22 cellular contexts compared by ENCODE assay signal in the genomic region with DNA sequence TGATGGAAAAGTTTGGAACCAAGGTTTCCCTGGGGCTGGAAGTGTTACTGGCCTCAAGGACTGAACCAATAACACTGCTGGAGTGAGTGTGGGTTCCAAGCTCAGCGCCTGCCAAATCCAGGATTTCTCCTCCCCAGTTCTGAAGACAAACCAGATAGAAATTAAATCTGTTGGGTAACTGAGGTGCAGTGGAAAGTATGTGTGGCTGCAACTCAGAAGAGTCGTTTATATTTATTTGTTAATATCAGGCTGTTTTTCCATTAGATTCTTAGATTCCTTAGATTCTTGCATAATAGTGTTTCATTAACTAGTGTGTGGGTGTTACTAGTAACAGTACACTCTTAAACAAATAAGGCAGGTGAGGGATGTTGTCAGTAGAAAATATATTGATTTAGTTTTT.
A peak's percentile ranks its signal among the peaks of the same experiment; 100 is the strongest.
DNase-seq lines count a peak whose midpoint lies in the region; ATAC-seq, FAIRE-seq and TF ChIP-seq lines count a peak whose summit lies in the region.
"Had no signal": no experiment of that assay in that cellular context is flagged by ENCODE, and none has a peak within 500 bp of the region (broad histone marks: within the 10 kb centered on the region; RNA-seq: fewer than 3 reads in every experiment).

No MANE protein-coding gene starts in this region.

- H3K9me3 Mint-ChIP-seq in immature natural killer cell: no peaks in the 10 kb centered on the region
- H3K9me3 Mint-ChIP-seq: activated B cell treated with CpG ODN at 0.5 μM for 24 hours; activated naive CD8-positive, alpha-beta T cell treated with anti-CD3 and anti-CD28 coated beads, Interleukin-2, amount 50 U/mL, for 24 hours; activated T-helper 1 cell treated with anti-CD3 and anti-CD28 coated beads, Interleukin-12 subunit alpha, Interleukin-12 subunit beta, Interleukin-2, Interleukin-4 antibody, amounts not matched to agents 30 ng/mL and 10 ng/mL and 1 ng/mL, durations not matched to agents 14 hours and 24 hours and 36 hours; endodermal cell had no signal

- 42 to 51% methylated on average over 2 of the region's 2 CpGs for WGBS in pancreas, 2 donors

- H3K36me3 Mint-ChIP-seq in immature natural killer cell: no peaks in the 10 kb centered on the region

- POLR2A ChIA-PET in BJ (lab: Charles Lee): no interaction called here

- DNase-seq in BJ (ENCODE audit: low read depth) (no peak), astrocyte of the hippocampus (ENCODE audit: low read depth, low spot score) (peak; percentile 67), left ventricle myocardium superior (peak; percentile 69), pancreas (no peak), foreskin keratinocyte (no peak), immature natural killer cell (no peak), G401 (ENCODE audit: low spot score) (no peak), NCI-H2227 treated with DMSO at 0.1 percent for 48 hours (lab: John Stamatoyannopoulos, UW) (no peak)
- DNase-seq: ACHN; activated B cell treated with CpG ODN at 0.5 μM for 24 hours; activated CD8-positive, alpha-beta T cell treated with anti-CD3 and anti-CD28 coated beads, Interleukin-2, amount 10 ng/mL, durations not matched to agents 7 days and 5 days; activated naive CD8-positive, alpha-beta T cell treated with anti-CD3 and anti-CD28 coated beads, Interleukin-2, amount 50 U/mL, for 24 hours; cerebellar nuclear complex; endodermal cell; MM.1S; NCI-H2081; NCI-H524; SJCRH30; stomach had no signal

- H3K36me3 ChIP-seq in BJ (ENCODE audit: control insufficient read depth, insufficient read depth, low read length) (no peaks in the 10 kb centered on the region), pancreas (no peaks in the 10 kb centered on the region)
- H3K36me3 ChIP-seq: SJCRH30, stomach, vagina had no signal

- peaks cover 8 to 11% of the 10 kb centered on the region in 2 donors for H3K4me1 Mint-ChIP-seq in immature natural killer cell
- H3K4me1 Mint-ChIP-seq: activated B cell treated with CpG ODN at 0.5 μM for 24 hours, endodermal cell had no signal

- CTCF ChIA-PET in BJ (lab: Yijun Ruan, JAX): no interaction called here

- no peak overlapping the region for H3K4me3 ChIP-seq in BJ (ENCODE audit: low read depth, low read length)
- no peak overlapping the region for H3K4me3 ChIP-seq in pancreas
- H3K4me3 ChIP-seq: SJCRH30, stomach, vagina had no signal

- no peaks in the 10 kb centered on the region for H3K27me3 ChIP-seq in BJ (ENCODE audit: control insufficient read depth, insufficient read depth, low read length)
- H3K27me3 ChIP-seq in pancreas: no peaks in the 10 kb centered on the region
- peaks cover 5% of the 10 kb centered on the region for H3K27me3 ChIP-seq in foreskin keratinocyte
- H3K27me3 ChIP-seq: SJCRH30, stomach, vagina had no signal

- intact Hi-C loops in left ventricle myocardium superior (cut with micrococcal nuclease) (no loop called here), pancreas (cut with DNase I) (no loop called here)

- H3K9me3 ChIP-seq in pancreas: no peaks in the 10 kb centered on the region
- H3K9me3 ChIP-seq: SJCRH30, stomach, vagina had no signal

- in situ Hi-C loops in G401 (cut with HindIII; ENCODE audit: low sequenced_read_pairs): no loop called here

- no peak overlapping the region for H3K4me3 Mint-ChIP-seq in immature natural killer cell
- H3K4me3 Mint-ChIP-seq: activated B cell treated with CpG ODN at 0.5 μM for 24 hours; activated CD8-positive, alpha-beta T cell treated with anti-CD3 and anti-CD28 coated beads, Interleukin-2, amount 10 ng/mL, durations not matched to agents 7 days and 5 days; activated naive CD8-positive, alpha-beta T cell treated with anti-CD3 and anti-CD28 coated beads, Interleukin-2, amount 50 U/mL, for 24 hours; activated T-helper 1 cell treated with anti-CD3 and anti-CD28 coated beads, Interleukin-12 subunit alpha, Interleukin-12 subunit beta, Interleukin-2, Interleukin-4 antibody, amounts not matched to agents 30 ng/mL and 10 ng/mL and 1 ng/mL, durations not matched to agents 14 hours and 24 hours and 36 hours; endodermal cell; neural crest cell had no signal

- ATAC-seq in left ventricle myocardium superior: peak; percentile 81
- peak in 3 of 4 donors; percentile 36 to 43 (median 37) for ATAC-seq in pancreas
- ATAC-seq in foreskin keratinocyte: no peak
- ATAC-seq: activated CD8-positive, alpha-beta T cell treated with anti-CD3 and anti-CD28 coated beads, Interleukin-2, amount 10 ng/mL, durations not matched to agents 7 days and 5 days; activated naive CD8-positive, alpha-beta T cell treated with anti-CD3 and anti-CD28 coated beads, Interleukin-2, amount 50 U/mL, for 24 hours had no signal

- no peak for FAIRE-seq in pancreas (lab: Jason Lieb, UNC)

- no peak overlapping the region for H3K27ac Mint-ChIP-seq in immature natural killer cell
- H3K27ac Mint-ChIP-seq: activated B cell treated with CpG ODN at 0.5 μM for 24 hours; activated CD8-positive, alpha-beta T cell treated with anti-CD3 and anti-CD28 coated beads, Interleukin-2, amount 10 ng/mL, durations not matched to agents 7 days and 5 days; activated naive CD8-positive, alpha-beta T cell treated with anti-CD3 and anti-CD28 coated beads, Interleukin-2, amount 50 U/mL, for 24 hours; activated T-helper 1 cell treated with anti-CD3 and anti-CD28 coated beads, Interleukin-12 subunit alpha, Interleukin-12 subunit beta, Interleukin-2, Interleukin-4 antibody, amounts not matched to agents 30 ng/mL and 10 ng/mL and 1 ng/mL, durations not matched to agents 14 hours and 24 hours and 36 hours; endodermal cell had no signal

- H3K27ac ChIP-seq in pancreas (no peak overlapping the region), foreskin keratinocyte (no peak overlapping the region)
- H3K27ac ChIP-seq: SJCRH30, stomach had no signal

- TF ChIP-seq CTCF in BJ (IDR thresholded peaks at IDR 0.05; ENCODE audit: insufficient read depth, low read depth, low read length) (peak; percentile 7; the same call in 1 of the 2 replicates), pancreas (IDR thresholded peaks at IDR 0.05) (no peak), foreskin keratinocyte (conservative IDR thresholded peaks at IDR 0.05) (no peak)

- peaks cover 0 to 2% (median 0%) of the 10 kb centered on the region in 3 donors for H3K27me3 Mint-ChIP-seq in immature natural killer cell (ENCODE audit: low read depth in 3 of 3)
- H3K27me3 Mint-ChIP-seq: activated naive CD8-positive, alpha-beta T cell treated with anti-CD3 and anti-CD28 coated beads, Interleukin-2, amount 50 U/mL, for 24 hours had no signal

- H3K4me1 ChIP-seq in pancreas (peaks cover 0 to 3% (median 0%) of the 10 kb centered on the region in 3 donors), foreskin keratinocyte (no peaks in the 10 kb centered on the region)
- H3K4me1 ChIP-seq: SJCRH30, vagina had no signal

Comparison
In these comparisons a context has a peak if more than half of its experiments do, and no peak if none do; other contexts are left out.
1. DNase-seq: peak in astrocyte of the hippocampus (single experiment) and left ventricle myocardium superior (single experiment); none in BJ (single experiment), pancreas (0 of 6), foreskin keratinocyte (0 of 2), immature natural killer cell (0 of 3), G401 (single experiment) and NCI-H2227 treated with DMSO at 0.1 percent for 48 hours (single experiment).